In the genomic region with DNA sequence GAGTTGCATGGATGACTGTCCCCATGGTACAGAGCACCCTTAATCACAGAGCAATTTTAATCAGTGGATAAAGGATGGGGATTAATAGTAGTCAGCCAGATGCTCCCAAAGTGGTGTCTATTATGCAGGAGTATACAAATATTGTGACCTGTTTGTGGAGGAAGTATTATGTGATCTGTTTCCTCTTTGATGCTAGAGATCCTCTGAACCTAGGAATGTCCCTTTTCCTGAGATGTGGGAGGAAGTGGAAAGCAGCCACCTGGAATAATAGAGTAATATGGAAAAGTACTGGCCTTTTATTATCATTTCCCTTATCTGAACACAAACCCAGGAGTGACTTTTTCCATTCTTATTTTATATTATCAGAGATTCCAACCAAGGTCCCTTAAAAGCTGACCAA, we compare ENCODE assay signal across 19 cellular contexts.
DNase-seq lines count a peak whose midpoint lies in the region; FAIRE-seq and TF ChIP-seq lines count a peak whose summit lies in the region.
"Had no signal": no experiment of that assay in that cellular context is flagged by ENCODE, and none has a peak within 500 bp of the region (broad histone marks: within the 10 kb centered on the region; RNA-seq: fewer than 3 reads in every experiment).

No MANE protein-coding gene starts in this region.

- peaks cover 43% of the 10 kb centered on the region for H3K4me1 Mint-ChIP-seq in nephron progenitor cell
- H3K4me1 Mint-ChIP-seq in CD4-positive, alpha-beta memory T cell, result peaks cover 0 to 3% (median 0%) of the 10 kb centered on the region in 4 donors
- H3K4me1 Mint-ChIP-seq: CD14-positive monocyte had no signal

- H3K27me3 Mint-ChIP-seq in nephron progenitor cell (ENCODE audit: low read depth, poor library complexity), result peaks cover 2% of the 10 kb centered on the region
- no peaks in the 10 kb centered on the region for H3K27me3 Mint-ChIP-seq in CD4-positive, alpha-beta memory T cell

- no peaks in the 10 kb centered on the region for H3K9me3 ChIP-seq in CD4-positive, alpha-beta memory T cell (ENCODE audit: control insufficient read depth in 1 of 2, low read length in 2 of 2)
- H3K9me3 ChIP-seq: SJSA1 had no signal

- CTCF ChIA-PET in CD4-positive, alpha-beta memory T cell (lab: Charles Lee; ENCODE audit: partially characterized antibody), result no interaction called here

- TF ChIP-seq CTCF in D721Med (IDR thresholded peaks at IDR 0.05; ENCODE audit: insufficient read depth, missing control alignments) (no peak), nephron progenitor cell (IDR thresholded peaks at IDR 0.05) (no peak), lower leg skin (IDR thresholded peaks at IDR 0.05) (no peak)

- H3K27me3 ChIP-seq in CD4-positive, alpha-beta memory T cell (ENCODE audit: insufficient read depth, low read length), result no peaks in the 10 kb centered on the region
- H3K27me3 ChIP-seq: SJSA1 had no signal

- no peak overlapping the region for H3K27ac ChIP-seq in CD4-positive, alpha-beta memory T cell (ENCODE audit: low read depth, low read length)
- H3K27ac ChIP-seq: SJSA1 had no signal

- no peaks in the 10 kb centered on the region for H3K36me3 Mint-ChIP-seq in nephron progenitor cell (ENCODE audit: low read depth)
- no peaks in the 10 kb centered on the region for H3K36me3 Mint-ChIP-seq in CD4-positive, alpha-beta memory T cell
- H3K36me3 Mint-ChIP-seq: CD14-positive monocyte had no signal

- POLR2A ChIA-PET in CD4-positive, alpha-beta memory T cell (lab: Charles Lee; ENCODE audit: partially characterized antibody), result no interaction called here

- FAIRE-seq in D721Med (lab: Jason Lieb, UNC), result peak; percentile 96
- FAIRE-seq: H54 had no signal

- H3K4me3 ChIP-seq in CD4-positive, alpha-beta memory T cell (ENCODE audit: low read length in 2 of 2), result no peak overlapping the region
- no peak overlapping the region for H3K4me3 ChIP-seq in lower leg skin (ENCODE audit: low read depth, poor library complexity, severe bottlenecking)
- H3K4me3 ChIP-seq: SJSA1 had no signal

- H3K4me1 ChIP-seq in CD4-positive, alpha-beta memory T cell (ENCODE audit: insufficient read depth, low read length), result no peaks in the 10 kb centered on the region
- H3K4me1 ChIP-seq: SJSA1 had no signal

- no peak overlapping the region for H3K4me3 Mint-ChIP-seq in nephron progenitor cell
- no peak overlapping the region for H3K4me3 Mint-ChIP-seq in CD4-positive, alpha-beta memory T cell
- H3K4me3 Mint-ChIP-seq: CD14-positive monocyte had no signal

- H3K36me3 ChIP-seq in CD4-positive, alpha-beta memory T cell (ENCODE audit: insufficient read depth, low read length), result no peaks in the 10 kb centered on the region
- H3K36me3 ChIP-seq: SJSA1 had no signal

- DNase-seq in NCI-H146 (lab: John Stamatoyannopoulos, UW) (peak; percentile 22), NCI-H146 treated with DMSO at 0.1 percent for 48 hours (lab: John Stamatoyannopoulos, UW; ENCODE audit: unreplicated experiment) (no peak), D721Med (ENCODE audit: insufficient read length, low spot score) (no peak), dermis blood vessel endothelial cell (peak; percentile 67), nephron progenitor cell (no peak), lower leg skin (ENCODE audit: low spot score in 2 of 2) (no peak)
- DNase-seq in activated CD4-positive, alpha-beta T cell treated with anti-CD3 and anti-CD28 coated beads, Interleukin-2, amount 50 U/mL, for 4 hours, result no peak
- DNase-seq in CD4-positive, alpha-beta memory T cell, result no peak
- DNase-seq: 8988T, DMS 273 treated with DMSO at 0.1 percent for 48 hours, DMS79 treated with DMSO at 0.1 percent for 48 hours, Kasumi-1, NCI-H1105, NCI-H1694, NCI-H748 treated with DMSO at 0.1 percent for 48 hours, T-helper 1 cell had no signal

- H3K27ac Mint-ChIP-seq in nephron progenitor cell, result peak overlapping the region; percentile 36
- no peak overlapping the region for H3K27ac Mint-ChIP-seq in CD4-positive, alpha-beta memory T cell
- H3K27ac Mint-ChIP-seq: CD14-positive monocyte had no signal

- intact Hi-C loops in CD4-positive, alpha-beta memory T cell (cut with micrococcal nuclease), result no loop called here
- intact Hi-C loops in lower leg skin (cut with DNase I; ENCODE audit: low total_unique reads), result no loop called here

- H3K9me3 Mint-ChIP-seq in nephron progenitor cell, result no peaks in the 10 kb centered on the region
- H3K9me3 Mint-ChIP-seq in CD4-positive, alpha-beta memory T cell, result peaks cover 0 to 5% (median 0%) of the 10 kb centered on the region in 8 donors
- H3K9me3 Mint-ChIP-seq: CD14-positive monocyte had no signal

- no peak for TF ChIP-seq POLR2A in lower leg skin (IDR thresholded peaks at IDR 0.05)

Comparison
In these comparisons a context has a peak if more than half of its experiments do, and no peak if none do; other contexts are left out.
1. DNase-seq: peak in NCI-H146 (single experiment) and dermis blood vessel endothelial cell (single experiment); none in NCI-H146 treated with DMSO at 0.1 percent for 48 hours (single experiment), D721Med (single experiment), nephron progenitor cell (single experiment), activated CD4-positive, alpha-beta T cell treated with anti-CD3 and anti-CD28 coated beads, Interleukin-2, amount 50 U/mL, for 4 hours (0 of 2), CD4-positive, alpha-beta memory T cell (0 of 5) and lower leg skin (0 of 2).